In the genomic region with DNA sequence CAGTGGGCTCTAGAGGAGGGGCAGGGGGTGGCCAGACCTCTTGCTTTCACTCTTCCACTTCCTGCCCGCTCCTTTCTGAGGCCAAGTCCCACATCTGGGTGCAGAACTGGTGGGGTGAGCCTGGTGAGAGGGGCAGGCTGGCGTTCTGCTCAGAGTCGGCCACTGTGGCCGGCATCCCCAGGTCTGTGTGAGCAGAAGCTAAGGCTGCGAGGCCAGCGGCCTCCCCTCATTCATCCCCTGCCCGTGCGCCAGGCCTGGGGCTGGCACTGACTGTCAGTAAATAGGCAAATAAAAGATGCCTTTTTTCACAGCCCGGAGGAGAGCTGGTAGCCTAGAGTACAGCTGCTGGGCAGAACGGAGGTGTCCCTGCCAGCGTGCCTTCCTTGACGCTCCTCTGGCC, we compare ENCODE assay signal across 10 cellular contexts. TPM values are rescaled to one million over a fixed set of nuclear protein-coding genes. Genes with fewer than 3 reads are reported as not detected.
DNase-seq lines count a peak whose midpoint lies in the region; ATAC-seq and TF ChIP-seq lines count a peak whose summit lies in the region.
"Had no signal": no experiment of that assay in that cellular context is flagged by ENCODE, and none has a peak within 500 bp of the region (broad histone marks: within the 10 kb centered on the region; RNA-seq: fewer than 3 reads in every experiment).

No MANE protein-coding gene starts in this region.

- peak overlapping the region; percentile 82 for H3K4me3 ChIP-seq in kidney epithelial cell (ENCODE audit: low read depth, low read length)
- peak overlapping the region; percentile 76 for H3K4me3 ChIP-seq in suprapubic skin

- no peak for TF ChIP-seq EP300 in suprapubic skin (IDR thresholded peaks at IDR 0.05)

- peak overlapping the region; percentile 67 for H3K27ac Mint-ChIP-seq in activated naive CD4-positive, alpha-beta T cell treated with anti-CD3 and anti-CD28 coated beads, Interleukin-2, amount 10 ng/mL, durations not matched to agents 7 days and 5 days
- peak overlapping the region in 1 of 2 donors; percentile 59 for H3K27ac Mint-ChIP-seq in activated naive CD4-positive, alpha-beta T cell treated with anti-CD3 and anti-CD28 coated beads, Interleukin-2, amount 50 U/mL, for 72 hours
- peak overlapping the region; percentile 62 for H3K27ac Mint-ChIP-seq in activated naive CD8-positive, alpha-beta T cell treated with anti-CD3 and anti-CD28 coated beads for 36 hours

- H3K27ac ChIP-seq in suprapubic skin = no peak overlapping the region

- peak overlapping the region; percentile 76 for H3K4me3 Mint-ChIP-seq in activated naive CD4-positive, alpha-beta T cell treated with anti-CD3 and anti-CD28 coated beads, Interleukin-2, amount 10 ng/mL, durations not matched to agents 7 days and 5 days
- peak overlapping the region; percentile 79 for H3K4me3 Mint-ChIP-seq in activated naive CD8-positive, alpha-beta T cell treated with anti-CD3 and anti-CD28 coated beads for 36 hours

- H3K36me3 ChIP-seq in kidney epithelial cell (ENCODE audit: control insufficient read depth, insufficient read depth, low read length) (no peaks in the 10 kb centered on the region), suprapubic skin (peaks cover 3% of the 10 kb centered on the region)

- H3K4me1 Mint-ChIP-seq in activated naive CD4-positive, alpha-beta T cell treated with anti-CD3 and anti-CD28 coated beads, Interleukin-2, amount 10 ng/mL, durations not matched to agents 7 days and 5 days = peaks cover 12% of the 10 kb centered on the region
- peaks cover 2% of the 10 kb centered on the region for H3K4me1 Mint-ChIP-seq in activated naive CD8-positive, alpha-beta T cell treated with anti-CD3 and anti-CD28 coated beads for 36 hours

- DNase-seq in activated naive CD4-positive, alpha-beta T cell treated with anti-CD3 and anti-CD28 coated beads, Interleukin-2, amount 10 ng/mL, durations not matched to agents 7 days and 5 days = no peak
- DNase-seq in activated naive CD4-positive, alpha-beta T cell treated with anti-CD3 and anti-CD28 coated beads, Interleukin-2, amount 50 U/mL, for 72 hours (ENCODE audit: low spot score in 2 of 2) = no peak
- DNase-seq in activated naive CD8-positive, alpha-beta T cell treated with anti-CD3 and anti-CD28 coated beads for 36 hours = no peak
- no peak for DNase-seq in kidney epithelial cell (ENCODE audit: low read depth)
- DNase-seq in suprapubic skin (ENCODE audit: low spot score in 2 of 2) = no peak
- no peak for DNase-seq in effector CD4-positive, alpha-beta T cell
- no peak for DNase-seq in cortex of kidney (lab: John Stamatoyannopoulos, UW)
- DNase-seq: DMS 273 treated with DMSO at 0.1 percent for 48 hours, NCI-H1930 had no signal

- no peak for TF ChIP-seq POLR2A in suprapubic skin (IDR thresholded peaks at IDR 0.05)

- peaks cover 2% of the 10 kb centered on the region for H3K36me3 Mint-ChIP-seq in activated naive CD4-positive, alpha-beta T cell treated with anti-CD3 and anti-CD28 coated beads, Interleukin-2, amount 10 ng/mL, durations not matched to agents 7 days and 5 days
- H3K36me3 Mint-ChIP-seq in activated naive CD4-positive, alpha-beta T cell treated with anti-CD3 and anti-CD28 coated beads, Interleukin-2, amount 50 U/mL, for 72 hours = no peaks in the 10 kb centered on the region
- H3K36me3 Mint-ChIP-seq in activated naive CD8-positive, alpha-beta T cell treated with anti-CD3 and anti-CD28 coated beads for 36 hours = no peaks in the 10 kb centered on the region

- 75% methylated on average over 4 of the region's 12 CpGs for WGBS in suprapubic skin

- no peak for TF ChIP-seq CTCF in kidney epithelial cell (IDR thresholded peaks at IDR 0.05; ENCODE audit: insufficient read depth, low read length, poor library complexity, severe bottlenecking)
- no peak for TF ChIP-seq CTCF in suprapubic skin (IDR thresholded peaks at IDR 0.05)

- CTCF ChIA-PET in activated naive CD4-positive, alpha-beta T cell treated with anti-CD3 and anti-CD28 coated beads, Interleukin-2, amount 10 ng/mL, durations not matched to agents 7 days and 5 days (lab: Charles Lee) = interaction anchor here (1.5 kb wide), 1 partner anchor 250 kb away, joined by 3 read pairs; no protein-coding TSS in a partner anchor

- no peak for ATAC-seq in activated naive CD4-positive, alpha-beta T cell treated with anti-CD3 and anti-CD28 coated beads, Interleukin-2, amount 50 U/mL, for 72 hours
- no peak for ATAC-seq in HG02938 (IDR thresholded peaks at IDR 0.05; ENCODE audit: unreplicated experiment)

- H3K4me1 ChIP-seq in suprapubic skin = peaks cover 35% of the 10 kb centered on the region

- H3K9me3 Mint-ChIP-seq in activated naive CD4-positive, alpha-beta T cell treated with anti-CD3 and anti-CD28 coated beads, Interleukin-2, amount 10 ng/mL, durations not matched to agents 7 days and 5 days = no peaks in the 10 kb centered on the region
- H3K9me3 Mint-ChIP-seq in activated naive CD4-positive, alpha-beta T cell treated with anti-CD3 and anti-CD28 coated beads, Interleukin-2, amount 50 U/mL, for 72 hours = no peaks in the 10 kb centered on the region
- no peaks in the 10 kb centered on the region for H3K9me3 Mint-ChIP-seq in activated naive CD8-positive, alpha-beta T cell treated with anti-CD3 and anti-CD28 coated beads for 36 hours

- peaks cover 49% of the 10 kb centered on the region for H3K27me3 Mint-ChIP-seq in activated naive CD4-positive, alpha-beta T cell treated with anti-CD3 and anti-CD28 coated beads, Interleukin-2, amount 10 ng/mL, durations not matched to agents 7 days and 5 days
- H3K27me3 Mint-ChIP-seq in activated naive CD8-positive, alpha-beta T cell treated with anti-CD3 and anti-CD28 coated beads for 36 hours = peaks cover 25% of the 10 kb centered on the region

- no peaks in the 10 kb centered on the region for H3K9me3 ChIP-seq in suprapubic skin

- H3K27me3 ChIP-seq in kidney epithelial cell (ENCODE audit: control insufficient read depth, insufficient read depth, low read length) (no peaks in the 10 kb centered on the region), suprapubic skin (peaks cover under 1% of the 10 kb centered on the region)

RNA-seq across cellular contexts. Expression of a gene that starts 1.2 kb away (rescaled TPM):
- total RNA-seq in activated naive CD4-positive, alpha-beta T cell treated with anti-CD3 and anti-CD28 coated beads, Interleukin-2, amount 50 U/mL, for 72 hours = 10 to 100 TPM in 1 of 2 donors, 1 to 10 TPM in 1; 5.1 to 22.8 TPM
- 10 to 100 TPM; 21.1 to 22.0 TPM for total RNA-seq in activated naive CD8-positive, alpha-beta T cell treated with anti-CD3 and anti-CD28 coated beads for 36 hours
- total RNA-seq in kidney epithelial cell (101 and 107 TPM in 2 replicates), suprapubic skin (100 to 1,000 TPM in 2 of 4 donors, 10 to 100 TPM in 2; 89.3 to 107 (median 99.7) TPM)

RNA-seq across cellular contexts. Expression of a gene that starts 26.6 kb away (rescaled TPM):
- 10 to 100 TPM in 1 of 2 donors, not detected in 1; 10.2 TPM for total RNA-seq in activated naive CD4-positive, alpha-beta T cell treated with anti-CD3 and anti-CD28 coated beads, Interleukin-2, amount 50 U/mL, for 72 hours
- total RNA-seq in activated naive CD8-positive, alpha-beta T cell treated with anti-CD3 and anti-CD28 coated beads for 36 hours = not detected
- total RNA-seq in kidney epithelial cell (599 and 683 TPM in 2 replicates), suprapubic skin (1 to 10 TPM; 1.2 to 9.2 (median 4.6) TPM)

RNA-seq across cellular contexts. Expression of a gene that starts 31.1 kb away (rescaled TPM):
- 1 to 10 TPM; 4.6 to 5.1 TPM for total RNA-seq in activated naive CD4-positive, alpha-beta T cell treated with anti-CD3 and anti-CD28 coated beads, Interleukin-2, amount 50 U/mL, for 72 hours
- total RNA-seq in activated naive CD8-positive, alpha-beta T cell treated with anti-CD3 and anti-CD28 coated beads for 36 hours = 1 to 10 TPM; 1.4 TPM
- total RNA-seq in kidney epithelial cell = 1.5 and 3.0 TPM in 2 replicates
- 10 to 100 TPM in 2 of 4 donors, 1 to 10 TPM in 2; 3.6 to 29.3 (median 8.9) TPM for total RNA-seq in suprapubic skin

Comparison
In these comparisons a context has a peak if more than half of its experiments do, and no peak if none do; other contexts are left out.
1. RNA of a gene that starts 26.6 kb away (total RNA-seq): 599 to 683 TPM in kidney epithelial cell; 10.2 TPM in activated naive CD4-positive, alpha-beta T cell treated with anti-CD3 and anti-CD28 coated beads, Interleukin-2, amount 50 U/mL, for 72 hours, 1.2 to 9.2 TPM in suprapubic skin and not detected in activated naive CD8-positive, alpha-beta T cell treated with anti-CD3 and anti-CD28 coated beads for 36 hours; every median in the first group is over 10 times any median in the second.